12 cellular contexts compared by ENCODE assay signal in genomic region chr13:61414136-61414535, GRCh38. TPM values are rescaled to one million over a fixed set of nuclear protein-coding genes. Genes with fewer than 3 reads are reported as not detected.
A peak's percentile ranks its signal among the peaks of the same experiment; 100 is the strongest.
DNase-seq lines count a peak whose midpoint lies in the region; ATAC-seq and TF ChIP-seq lines count a peak whose summit lies in the region.
"Had no signal": no experiment of that assay in that cellular context is flagged by ENCODE, and none has a peak within 500 bp of the region (broad histone marks: within the 10 kb centered on the region; RNA-seq: fewer than 3 reads in every experiment).

No MANE protein-coding gene starts in this region.

- H3K4me1 ChIP-seq in SJCRH30 (no peaks in the 10 kb centered on the region), parathyroid adenoma (no peaks in the 10 kb centered on the region)

- no peak overlapping the region for H3K27ac Mint-ChIP-seq in effector memory CD8-positive, alpha-beta T cell

- peak overlapping the region; percentile 75 for H3K4me2 ChIP-seq in parathyroid adenoma (ENCODE audit: low read length)

- DNase-seq in D341Med (ENCODE audit: low spot score) (peak; percentile 20), SJCRH30 (no peak), putamen (ENCODE audit: low spot score) (no peak)
- DNase-seq in effector memory CD8-positive, alpha-beta T cell = no peak
- DNase-seq: activated CD8-positive, alpha-beta memory T cell treated with anti-CD3 and anti-CD28 coated beads, Interleukin-2, amount 50 U/mL, for 4 hours; T-helper 2 cell had no signal

- H3K27me3 ChIP-seq in SJCRH30 (no peaks in the 10 kb centered on the region), parathyroid adenoma (ENCODE audit: control insufficient read depth, insufficient read depth, low read length) (no peaks in the 10 kb centered on the region)

- no peak for TF ChIP-seq CTCF in parathyroid adenoma (IDR thresholded peaks at IDR 0.05)

- peaks cover 12 to 24% of the 10 kb centered on the region in 2 donors for H3K27me3 Mint-ChIP-seq in effector memory CD8-positive, alpha-beta T cell

- no peaks in the 10 kb centered on the region for H3K4me1 Mint-ChIP-seq in effector memory CD8-positive, alpha-beta T cell (ENCODE audit: low read depth in 2 of 2)
- H3K4me1 Mint-ChIP-seq: central memory CD8-positive, alpha-beta T cell had no signal

- no peak overlapping the region for H3K27ac ChIP-seq in SJCRH30
- no peak overlapping the region for H3K27ac ChIP-seq in parathyroid adenoma

- H3K9ac ChIP-seq in parathyroid adenoma = no peak overlapping the region

- no peak overlapping the region for H2AFZ ChIP-seq in parathyroid adenoma

- no peak for ATAC-seq in GM21737 (IDR thresholded peaks at IDR 0.05; ENCODE audit: unreplicated experiment)
- no peak for ATAC-seq in effector memory CD8-positive, alpha-beta T cell (replicated peaks)
- ATAC-seq in GM21390 (IDR thresholded peaks at IDR 0.05; ENCODE audit: unreplicated experiment) = no peak
- ATAC-seq: K562 had no signal

- H3K9me3 Mint-ChIP-seq in effector memory CD8-positive, alpha-beta T cell = peaks cover 3 to 9% of the 10 kb centered on the region in 2 donors

- H3K4me3 ChIP-seq in SJCRH30 (peak overlapping the region; percentile 53), iPS-11a (ENCODE audit: low read depth, low read length) (peak overlapping the region; percentile 72), parathyroid adenoma (ENCODE audit: low read depth, low read length) (peak overlapping the region; percentile 40)
- H3K4me3 ChIP-seq: K562 had no signal

- H3K36me3 Mint-ChIP-seq in effector memory CD8-positive, alpha-beta T cell (ENCODE audit: insufficient read depth) = no peaks in the 10 kb centered on the region

- H3K9me3 ChIP-seq in SJCRH30 (replicated peaks) = no peaks in the 10 kb centered on the region
- no peaks in the 10 kb centered on the region for H3K9me3 ChIP-seq in parathyroid adenoma (ENCODE audit: control insufficient read depth, low read length)

- no peaks in the 10 kb centered on the region for H3K36me3 ChIP-seq in SJCRH30
- no peaks in the 10 kb centered on the region for H3K36me3 ChIP-seq in parathyroid adenoma (ENCODE audit: control insufficient read depth, insufficient read depth, low read length)

- no peaks in the 10 kb centered on the region for H3K79me2 ChIP-seq in parathyroid adenoma

- no peak overlapping the region for H3K4me3 Mint-ChIP-seq in effector memory CD8-positive, alpha-beta T cell
- H3K4me3 Mint-ChIP-seq: central memory CD8-positive, alpha-beta T cell had no signal

RNA-seq across cellular contexts. Expression of gene PCDH20, which starts 1.5 kb away (rescaled TPM):
- total RNA-seq in SJCRH30 (2014; rRNA removed; shearing (Covaris generic)) = 1.1 TPM in 2 replicates
- total RNA-seq: K562 had no signal
